ENCODE assay signal across 17 cellular contexts in genomic region chr2:7375901-7376300, GRCh38.
DNase-seq lines count a peak whose midpoint lies in the region; TF ChIP-seq lines count a peak whose summit lies in the region.
"Had no signal": no experiment of that assay in that cellular context is flagged by ENCODE, and none has a peak within 500 bp of the region (broad histone marks: within the 10 kb centered on the region; RNA-seq: fewer than 3 reads in every experiment).

No MANE protein-coding gene starts in this region.

- no peak overlapping the region for H3K4me3 ChIP-seq in esophagus muscularis mucosa
- H3K4me3 ChIP-seq: BLaER1, GM23338 had no signal

- no peaks in the 10 kb centered on the region for H3K9me3 ChIP-seq in esophagus muscularis mucosa
- H3K9me3 ChIP-seq: BLaER1 had no signal

- peak; percentile 60 for DNase-seq in NCI-H1694 treated with DMSO at 0.1 percent for 48 hours (lab: John Stamatoyannopoulos, UW)
- DNase-seq in NCI-H1694 (lab: John Stamatoyannopoulos, UW), result no peak
- peak; percentile 63 to 89 for DNase-seq in NCI-H446 (lab: John Stamatoyannopoulos, UW)
- DNase-seq in cerebellar cortex (ENCODE audit: low spot score), result peak; percentile 73
- peak; percentile 55 for DNase-seq in esophagus muscularis mucosa (ENCODE audit: extremely low spot score)
- no peak for DNase-seq in stimulated activated CD4-positive, alpha-beta T cell treated with anti-CD3 and anti-CD28 coated beads, Interleukin-2, amount 100 ng/mL, for 24 hours
- DNase-seq in effector CD8-positive, alpha-beta T cell (lab: John Stamatoyannopoulos, UW), result no peak
- no peak for DNase-seq in NCI-H82 (lab: John Stamatoyannopoulos, UW)
- DNase-seq: 8988T; Calu3; CD8-positive, alpha-beta T cell; GDM1; H7; HFFc6 had no signal

- intact Hi-C loops in esophagus muscularis mucosa (cut with DNase I), result no loop called here

- H3K27me3 ChIP-seq in esophagus muscularis mucosa, result no peaks in the 10 kb centered on the region
- H3K27me3 ChIP-seq: BLaER1 had no signal

- no peak for TF ChIP-seq POLR2A in esophagus muscularis mucosa (IDR thresholded peaks at IDR 0.05; ENCODE audit: low read depth)

- TF ChIP-seq EP300 in esophagus muscularis mucosa (IDR thresholded peaks at IDR 0.05), result no peak

- no peak for TF ChIP-seq CTCF in esophagus muscularis mucosa (IDR thresholded peaks at IDR 0.05)

- no peaks in the 10 kb centered on the region for H3K4me1 ChIP-seq in esophagus muscularis mucosa

- H3K27ac ChIP-seq in esophagus muscularis mucosa (replicated peaks in 1 of 4), result no peak overlapping the region
- H3K27ac ChIP-seq: BLaER1, HL-60 had no signal

- no peaks in the 10 kb centered on the region for H3K36me3 ChIP-seq in esophagus muscularis mucosa
- H3K36me3 ChIP-seq: BLaER1 had no signal

Comparison
In these comparisons a context has a peak if more than half of its experiments do, and no peak if none do; other contexts are left out.
1. DNase-seq: peak in NCI-H1694 treated with DMSO at 0.1 percent for 48 hours (single experiment), NCI-H446 (2 of 2), cerebellar cortex (single experiment) and esophagus muscularis mucosa (single experiment); none in NCI-H1694 (single experiment), stimulated activated CD4-positive, alpha-beta T cell treated with anti-CD3 and anti-CD28 coated beads, Interleukin-2, amount 100 ng/mL, for 24 hours (0 of 2), effector CD8-positive, alpha-beta T cell (single experiment) and NCI-H82 (single experiment).